ENCODE assay signal across 8 cellular contexts in genomic region chr11:74950374-74950969, GRCh38. TPM values are rescaled to one million over a fixed set of nuclear protein-coding genes. Genes with fewer than 3 reads are reported as not detected.
A peak's percentile ranks its signal among the peaks of the same experiment; 100 is the strongest.
DNase-seq lines count a peak whose midpoint lies in the region; ATAC-seq and TF ChIP-seq lines count a peak whose summit lies in the region.

No MANE protein-coding gene starts in this region.

- peaks cover 59% of the 10 kb centered on the region for H3K4me1 ChIP-seq in Karpas-422 (ENCODE audit: low read length)
- peaks cover 19 to 24% of the 10 kb centered on the region in 2 donors for H3K4me1 ChIP-seq in duodenal mucosa (ENCODE audit: control insufficient read depth in 1 of 2, insufficient read depth in 2 of 2, low read length in 2 of 2)

- H2AFZ ChIP-seq in Karpas-422 (ENCODE audit: low read length) = no peak overlapping the region

- no peaks in the 10 kb centered on the region for H3K9me2 ChIP-seq in Karpas-422 (replicated peaks; ENCODE audit: insufficient read depth, low read length)

- H3K27me3 Mint-ChIP-seq in CD4-positive, alpha-beta T cell = no peaks in the 10 kb centered on the region
- no peaks in the 10 kb centered on the region for H3K27me3 Mint-ChIP-seq in neural crest cell (ENCODE audit: low read depth)

- H4K20me1 ChIP-seq in Karpas-422 (ENCODE audit: insufficient read depth, low read depth, low read length) = no peaks in the 10 kb centered on the region

- H3K27me3 ChIP-seq in CD4-positive, alpha-beta T cell (ENCODE audit: control insufficient read depth, insufficient read depth, low read length) = no peaks in the 10 kb centered on the region
- no peaks in the 10 kb centered on the region for H3K27me3 ChIP-seq in Karpas-422 (ENCODE audit: low read length)
- H3K27me3 ChIP-seq in duodenal mucosa (ENCODE audit: control insufficient read depth in 1 of 2, insufficient read depth in 2 of 2, low read length in 2 of 2) = no peaks in the 10 kb centered on the region

- TF ChIP-seq CTCF in CD4-positive, alpha-beta T cell (IDR thresholded peaks at IDR 0.05) = no peak
- TF ChIP-seq CTCF in neural crest cell (conservative IDR thresholded peaks at IDR 0.05) = no peak

- peaks cover 78% of the 10 kb centered on the region for H3K4me1 Mint-ChIP-seq in CD4-positive, alpha-beta T cell (ENCODE audit: low read depth)
- H3K4me1 Mint-ChIP-seq in neural crest cell = peaks cover 33% of the 10 kb centered on the region

- no peaks in the 10 kb centered on the region for H3K9me3 Mint-ChIP-seq in CD4-positive, alpha-beta T cell
- H3K9me3 Mint-ChIP-seq in neural crest cell = no peaks in the 10 kb centered on the region

- H3K9ac ChIP-seq in Karpas-422 (ENCODE audit: low read length) = peak overlapping the region; percentile 90
- peak overlapping the region; percentile 83 to 97 for H3K9ac ChIP-seq in duodenal mucosa (ENCODE audit: low read depth in 1 of 2, low read length in 2 of 2)

- H3K4me3 ChIP-seq in Karpas-422 (ENCODE audit: low read length) (peak overlapping the region; percentile 86), duodenal mucosa (ENCODE audit: low read depth in 1 of 2, low read length in 2 of 2) (peak overlapping the region; percentile 90 to 100)

- H3K36me3 ChIP-seq in Karpas-422 (ENCODE audit: insufficient read depth, low read length) (peaks cover 10% of the 10 kb centered on the region), duodenal mucosa (ENCODE audit: control insufficient read depth in 1 of 2, insufficient read depth in 2 of 2, low read length in 2 of 2) (peaks cover 0 to 11% of the 10 kb centered on the region in 2 donors)

- H3K4me2 ChIP-seq in Karpas-422 (ENCODE audit: low read depth, low read length, poor library complexity, severe bottlenecking) = peak overlapping the region; percentile 86

- peaks cover 92% of the 10 kb centered on the region for H3K79me2 ChIP-seq in Karpas-422 (ENCODE audit: low read length)

- no peak for DNase-seq in CD4-positive, alpha-beta T cell
- peak; percentile 69 for DNase-seq in Karpas-422
- no peak for DNase-seq in neural crest cell (ENCODE audit: low read depth, low spot score)
- no peak for DNase-seq in HPDE6-E6E7 (ENCODE audit: extremely low spot score)
- DNase-seq in Kasumi-1 (lab: John Stamatoyannopoulos, UW) = no peak
- no peak for DNase-seq in D341Med (ENCODE audit: low spot score)
- no peak for DNase-seq in NCI-H146 (lab: John Stamatoyannopoulos, UW)

- peak overlapping the region; percentile 90 for H3K27ac Mint-ChIP-seq in CD4-positive, alpha-beta T cell
- H3K27ac Mint-ChIP-seq in neural crest cell (ENCODE audit: unreplicated experiment) = peak overlapping the region; percentile 97

- H3K27ac ChIP-seq in CD4-positive, alpha-beta T cell (ENCODE audit: low read depth, low read length) = no peak overlapping the region
- peak overlapping the region; percentile 87 for H3K27ac ChIP-seq in Karpas-422 (ENCODE audit: low read length)
- H3K27ac ChIP-seq in duodenal mucosa (ENCODE audit: low read depth, low read length) = no peak overlapping the region

- intact Hi-C loops in CD4-positive, alpha-beta T cell (cut with DNase I, micrococcal nuclease) = loop anchor here in 1 of 2 experiments (1.0 to 5.0 kb wide), 3 partner anchors 36 to 778 kb away; partner anchors contain the start of genes C2CD3 and PPME1

- H3K4me3 Mint-ChIP-seq in CD4-positive, alpha-beta T cell = peak overlapping the region; percentile 96
- peak overlapping the region; percentile 98 for H3K4me3 Mint-ChIP-seq in neural crest cell

- no peaks in the 10 kb centered on the region for H3K9me3 ChIP-seq in CD4-positive, alpha-beta T cell (ENCODE audit: control insufficient read depth, low read length)
- H3K9me3 ChIP-seq in Karpas-422 (ENCODE audit: low read length) = no peaks in the 10 kb centered on the region
- no peaks in the 10 kb centered on the region for H3K9me3 ChIP-seq in duodenal mucosa (ENCODE audit: control insufficient read depth in 1 of 2, low read length in 2 of 2)

- CTCF ChIA-PET in CD4-positive, alpha-beta T cell (lab: Charles Lee) = interaction anchor here (0.5 to 0.8 kb wide), 2 partner anchors 47 to 298 kb away, joined by 3 read pairs; no protein-coding TSS in a partner anchor

- H3K36me3 Mint-ChIP-seq in CD4-positive, alpha-beta T cell (ENCODE audit: low read depth) = peaks cover 61% of the 10 kb centered on the region
- H3K36me3 Mint-ChIP-seq in neural crest cell (ENCODE audit: low read depth) = peaks cover 2% of the 10 kb centered on the region

- ATAC-seq in CD4-positive, alpha-beta T cell (ENCODE audit: poor library complexity) = no peak

- POLR2A ChIA-PET in CD4-positive, alpha-beta T cell (lab: Charles Lee) = no interaction called here

RNA-seq across cellular contexts. Expression of gene SPCS2, which starts 1.4 kb away (rescaled TPM):
- total RNA-seq in CD4-positive, alpha-beta T cell = 10 to 100 TPM; 36.5 to 42.9 TPM
- 33.2 and 91.5 TPM in 2 replicates for total RNA-seq in Karpas-422 (2014; rRNA removed; shearing (Covaris generic); ENCODE audit: low replicate concordance)
- 186 and 197 TPM in 2 replicates for total RNA-seq in neural crest cell

RNA-seq across cellular contexts. Expression of gene XRRA1, which starts 1.6 kb away (rescaled TPM):
- total RNA-seq in CD4-positive, alpha-beta T cell = 10 to 100 TPM; 12.2 to 12.5 TPM
- 29.7 and 56.3 TPM in 2 replicates for total RNA-seq in Karpas-422 (2014; rRNA removed; shearing (Covaris generic); ENCODE audit: low replicate concordance)
- total RNA-seq in neural crest cell = 5.6 and 8.3 TPM in 2 replicates

RNA-seq across cellular contexts. Expression of gene NEU3, which starts 38.3 kb away (rescaled TPM):
- total RNA-seq in CD4-positive, alpha-beta T cell = 10 to 100 TPM in 1 of 2 experiments, 1 to 10 TPM in 1; 9.7 to 10.6 TPM
- 103 and 133 TPM in 2 replicates for total RNA-seq in Karpas-422 (2014; rRNA removed; shearing (Covaris generic); ENCODE audit: low replicate concordance)
- total RNA-seq in neural crest cell = 11.3 and 12.7 TPM in 2 replicates
